ENCODE assay signal across 18 cellular contexts in the genomic region with DNA sequence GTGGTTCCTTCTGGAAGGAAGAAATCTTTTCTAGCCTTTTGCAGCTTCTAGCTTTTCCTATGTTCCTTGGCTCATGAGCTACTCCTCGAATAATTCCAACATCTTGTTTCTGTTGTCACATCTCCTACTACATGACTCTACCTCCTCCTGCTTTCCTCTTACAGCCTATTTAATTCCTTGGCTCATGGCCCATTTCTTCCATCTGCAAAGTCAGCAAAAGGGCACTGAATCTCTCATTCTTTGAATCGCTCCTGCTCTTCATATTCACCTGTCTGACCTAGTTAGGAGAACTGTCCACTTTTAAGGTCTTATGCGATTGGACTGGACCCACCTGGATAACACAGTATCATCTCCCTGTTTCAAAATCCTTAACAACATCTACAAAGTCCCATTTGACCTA. TPM values are rescaled to one million over a fixed set of nuclear protein-coding genes. Genes with fewer than 3 reads are reported as not detected.
DNase-seq lines count a peak whose midpoint lies in the region; TF ChIP-seq lines count a peak whose summit lies in the region.
"Had no signal": no experiment of that assay in that cellular context is flagged by ENCODE, and none has a peak within 500 bp of the region (broad histone marks: within the 10 kb centered on the region; RNA-seq: fewer than 3 reads in every experiment).

No MANE protein-coding gene starts in this region.

- H3K9me3 ChIP-seq in A673 (ENCODE audit: low read depth, low read length, poor library complexity, severe bottlenecking) = no peaks in the 10 kb centered on the region
- H3K9me3 ChIP-seq: HAP-1 had no signal

- intact Hi-C loops in A673 (cut with micrococcal nuclease; ENCODE audit: unreplicated experiment) = no loop called here

- CTCF ChIA-PET in A673 (lab: Charles Lee) = no interaction called here

- H3K4me3 ChIP-seq in A673 (ENCODE audit: low read depth, low read length, poor library complexity, severe bottlenecking) (no peak overlapping the region), fibroblast of mammary gland (ENCODE audit: control insufficient read depth, low read depth, low read length) (no peak overlapping the region)
- H3K4me3 ChIP-seq: GM23338, HAP-1, Peyer's patch had no signal

- no TSS peak for BruUV-seq in A673 (replicated peaks; lab: Mats Ljungman, UMichigan)

- H3K27me3 ChIP-seq in A673 (replicated peaks; ENCODE audit: insufficient read depth, low read depth, low read length, poor library complexity) = no peaks in the 10 kb centered on the region
- H3K27me3 ChIP-seq: Peyer's patch had no signal

- H3K36me3 ChIP-seq in A673 (ENCODE audit: insufficient read depth, low read length, poor library complexity, severe bottlenecking) = no peaks in the 10 kb centered on the region
- H3K36me3 ChIP-seq: HAP-1, Peyer's patch had no signal

- H3K4me1 ChIP-seq in A673 (ENCODE audit: insufficient read depth, low read length, poor library complexity, severe bottlenecking) = peaks cover 24% of the 10 kb centered on the region
- H3K4me1 ChIP-seq: Peyer's patch had no signal

- TF ChIP-seq CTCF in A673 (conservative IDR thresholded peaks at IDR 0.05; ENCODE audit: low read depth, low read length) (no peak), fibroblast of mammary gland (conservative IDR thresholded peaks at IDR 0.05; ENCODE audit: control insufficient read depth, insufficient read depth, low read depth, low read length) (no peak)

- no peak overlapping the region for H3K27ac ChIP-seq in A673 (ENCODE audit: low read depth, low read length, poor library complexity, severe bottlenecking)
- H3K27ac ChIP-seq: HL-60, Peyer's patch had no signal

- POLR2A ChIA-PET in A673 (lab: Charles Lee; ENCODE audit: low non-redundant PET) = no interaction called here

- peak; percentile 27 for DNase-seq in NCI-H2029 treated with DMSO at 0.1 percent for 48 hours (lab: John Stamatoyannopoulos, UW)
- no peak for DNase-seq in NCI-H2029 (lab: John Stamatoyannopoulos, UW)
- DNase-seq in A673 (ENCODE audit: low spot score) = peak; percentile 54
- DNase-seq in NCI-H2171 (lab: John Stamatoyannopoulos, UW) = peak; percentile 30
- DNase-seq in fibroblast of mammary gland (ENCODE audit: low read depth) = peak; percentile 22
- no peak for DNase-seq in stimulated activated CD8-positive, alpha-beta memory T cell treated with anti-CD3 and anti-CD28 coated beads, Interleukin-4, amount 100 ng/mL, for 48 hours
- no peak for DNase-seq in mesenteric fat pad (ENCODE audit: low spot score)
- DNase-seq: MV-4-11, NCI-H1694 treated with DMSO at 0.1 percent for 48 hours, NCI-H2107, NCI-H774, Peyer's patch had no signal

RNA-seq across cellular contexts. Expression of a gene that starts 15.8 kb away (rescaled TPM):
- total RNA-seq in A673 (2021) (41.5 and 45.7 TPM in 2 replicates), mesenteric fat pad (10.4 TPM)
- total RNA-seq: HT-29; OCI-LY7; T-helper 2 cell treated with Interferon-gamma antibody and Interleukin-4, amounts not matched to agents 100 ng/mL and 5 ng/mL, for 36 hours had no signal

Comparison
In these comparisons a context has a peak if more than half of its experiments do, and no peak if none do; other contexts are left out.
1. DNase-seq: peak in NCI-H2029 treated with DMSO at 0.1 percent for 48 hours (single experiment), A673 (single experiment), NCI-H2171 (single experiment) and fibroblast of mammary gland (single experiment); none in NCI-H2029 (single experiment), stimulated activated CD8-positive, alpha-beta memory T cell treated with anti-CD3 and anti-CD28 coated beads, Interleukin-4, amount 100 ng/mL, for 48 hours (single experiment) and mesenteric fat pad (single experiment).